30 cellular contexts compared by ENCODE assay signal in genomic region chr7:157523766-157524421, GRCh38.
DNase-seq lines count a peak whose midpoint lies in the region; ATAC-seq and TF ChIP-seq lines count a peak whose summit lies in the region.
"Had no signal": no experiment of that assay in that cellular context is flagged by ENCODE, and none has a peak within 500 bp of the region (broad histone marks: within the 10 kb centered on the region; RNA-seq: fewer than 3 reads in every experiment).

No MANE protein-coding gene starts in this region.

- no peak for TF ChIP-seq CTCF in DND-41 (IDR thresholded peaks at IDR 0.05; ENCODE audit: borderline replicate concordance, extremely low read depth, low read length, poor library complexity, severe bottlenecking)
- no peak for TF ChIP-seq CTCF in sigmoid colon (IDR thresholded peaks at IDR 0.05)

- H3K4me2 ChIP-seq in DND-41 (ENCODE audit: insufficient read depth, low read length) = no peak overlapping the region

- no peaks in the 10 kb centered on the region for H3K36me3 ChIP-seq in DND-41 (ENCODE audit: insufficient read depth, low read length)
- H3K36me3 ChIP-seq in sigmoid colon = no peaks in the 10 kb centered on the region
- no peaks in the 10 kb centered on the region for H3K36me3 ChIP-seq in CD4-positive, alpha-beta memory T cell (ENCODE audit: insufficient read depth, low read length)
- H3K36me3 ChIP-seq: pancreas had no signal

- H3K79me2 ChIP-seq in DND-41 (ENCODE audit: insufficient read depth, low read length) = no peaks in the 10 kb centered on the region

- 85 to 87% methylated on average over 20 of the region's 20 CpGs for WGBS in sigmoid colon, 2 donors

- no peak overlapping the region for H3K27ac Mint-ChIP-seq in activated T-cell treated with anti-CD3 and anti-CD28 coated beads, Interleukin-2, amount 50 U/mL, for 72 hours
- no peak overlapping the region for H3K27ac Mint-ChIP-seq in CD4-positive, alpha-beta memory T cell
- H3K27ac Mint-ChIP-seq: activated naive CD4-positive, alpha-beta T cell treated with anti-CD3 and anti-CD28 coated beads, Interleukin-2, amount 10 ng/mL, durations not matched to agents 7 days and 5 days; CD8-positive, alpha-beta T cell; effector memory CD8-positive, alpha-beta T cell; IgD-negative memory B cell; natural killer cell treated with Interleukin-12 subunit alpha and Interleukin-12 subunit beta and Interleukin-15 and Interleukin-18, amount 100 ng/mL, for 72 hours had no signal

- H2AFZ ChIP-seq in DND-41 (ENCODE audit: low read depth, low read length) = no peak overlapping the region

- no peak for ATAC-seq in activated T-cell treated with anti-CD3 and anti-CD28 coated beads, Interleukin-2, amount 50 U/mL, for 72 hours (replicated peaks in 1 of 2)
- ATAC-seq in DND-41 (ENCODE audit: insufficient read depth, low read depth) = no peak
- ATAC-seq in GM21423 (IDR thresholded peaks at IDR 0.05; ENCODE audit: unreplicated experiment) = no peak
- ATAC-seq: CD8-positive, alpha-beta T cell; effector memory CD8-positive, alpha-beta T cell; mucosa of descending colon; natural killer cell treated with Interleukin-12 subunit alpha and Interleukin-12 subunit beta and Interleukin-15 and Interleukin-18, amount 100 ng/mL, for 72 hours; pancreas; PC-3 had no signal

- no peaks in the 10 kb centered on the region for H3K9me3 Mint-ChIP-seq in activated T-cell treated with anti-CD3 and anti-CD28 coated beads, Interleukin-2, amount 50 U/mL, for 72 hours
- H3K9me3 Mint-ChIP-seq in CD4-positive, alpha-beta memory T cell = no peaks in the 10 kb centered on the region
- H3K9me3 Mint-ChIP-seq: activated naive CD4-positive, alpha-beta T cell treated with anti-CD3 and anti-CD28 coated beads, Interleukin-2, amount 10 ng/mL, durations not matched to agents 7 days and 5 days; CD8-positive, alpha-beta T cell; effector memory CD8-positive, alpha-beta T cell; natural killer cell treated with Interleukin-12 subunit alpha and Interleukin-12 subunit beta and Interleukin-15 and Interleukin-18, amount 100 ng/mL, for 72 hours had no signal

- peaks cover 5% of the 10 kb centered on the region for H3K4me1 Mint-ChIP-seq in activated T-cell treated with anti-CD3 and anti-CD28 coated beads, Interleukin-2, amount 50 U/mL, for 72 hours (ENCODE audit: low read depth)
- H3K4me1 Mint-ChIP-seq in CD4-positive, alpha-beta memory T cell = peaks cover 0 to 6% (median 2%) of the 10 kb centered on the region in 4 donors
- H3K4me1 Mint-ChIP-seq: activated naive CD4-positive, alpha-beta T cell treated with anti-CD3 and anti-CD28 coated beads, Interleukin-2, amount 10 ng/mL, durations not matched to agents 7 days and 5 days had no signal

- H3K4me3 Mint-ChIP-seq in activated T-cell treated with anti-CD3 and anti-CD28 coated beads, Interleukin-2, amount 50 U/mL, for 72 hours = no peak overlapping the region
- no peak overlapping the region for H3K4me3 Mint-ChIP-seq in CD4-positive, alpha-beta memory T cell
- H3K4me3 Mint-ChIP-seq: activated naive CD4-positive, alpha-beta T cell treated with anti-CD3 and anti-CD28 coated beads, Interleukin-2, amount 10 ng/mL, durations not matched to agents 7 days and 5 days; CD8-positive, alpha-beta T cell; effector memory CD8-positive, alpha-beta T cell; IgD-negative memory B cell; natural killer cell treated with Interleukin-12 subunit alpha and Interleukin-12 subunit beta and Interleukin-15 and Interleukin-18, amount 100 ng/mL, for 72 hours had no signal

- no peak overlapping the region for H3K9ac ChIP-seq in DND-41 (ENCODE audit: low read depth, low read length)

- H3K27ac ChIP-seq in DND-41 (ENCODE audit: low read length) (no peak overlapping the region), sigmoid colon (no peak overlapping the region)
- H3K27ac ChIP-seq in CD4-positive, alpha-beta memory T cell (ENCODE audit: low read depth, low read length) = no peak overlapping the region
- H3K27ac ChIP-seq: coronary artery, pancreas had no signal

- no peaks in the 10 kb centered on the region for H3K36me3 Mint-ChIP-seq in activated T-cell treated with anti-CD3 and anti-CD28 coated beads, Interleukin-2, amount 50 U/mL, for 72 hours (ENCODE audit: insufficient read depth in 2 of 2)
- H3K36me3 Mint-ChIP-seq in CD4-positive, alpha-beta memory T cell = no peaks in the 10 kb centered on the region
- H3K36me3 Mint-ChIP-seq: activated naive CD4-positive, alpha-beta T cell treated with anti-CD3 and anti-CD28 coated beads, Interleukin-2, amount 10 ng/mL, durations not matched to agents 7 days and 5 days; CD8-positive, alpha-beta T cell; IgD-negative memory B cell; natural killer cell treated with Interleukin-12 subunit alpha and Interleukin-12 subunit beta and Interleukin-15 and Interleukin-18, amount 100 ng/mL, for 72 hours had no signal

- no peaks in the 10 kb centered on the region for H3K9me3 ChIP-seq in DND-41 (ENCODE audit: insufficient read depth, low read length, severe bottlenecking)
- no peaks in the 10 kb centered on the region for H3K9me3 ChIP-seq in sigmoid colon
- no peaks in the 10 kb centered on the region for H3K9me3 ChIP-seq in CD4-positive, alpha-beta memory T cell (ENCODE audit: control insufficient read depth in 1 of 2, low read length in 2 of 2)
- H3K9me3 ChIP-seq: mucosa of descending colon, pancreas had no signal

- CTCF ChIA-PET in CD4-positive, alpha-beta memory T cell (lab: Charles Lee; ENCODE audit: partially characterized antibody) = no interaction called here

- H3K27me3 ChIP-seq in DND-41 (ENCODE audit: insufficient read depth, low read length, poor library complexity) (no peaks in the 10 kb centered on the region), sigmoid colon (peaks cover 0 to 24% (median 0%) of the 10 kb centered on the region in 3 donors)
- no peaks in the 10 kb centered on the region for H3K27me3 ChIP-seq in CD4-positive, alpha-beta memory T cell (ENCODE audit: insufficient read depth, low read length)
- H3K27me3 ChIP-seq: pancreas had no signal

- TF ChIP-seq EP300 in sigmoid colon (IDR thresholded peaks at IDR 0.05) = no peak

- H3K4me1 ChIP-seq in DND-41 (ENCODE audit: insufficient read depth, low read length) = no peaks in the 10 kb centered on the region
- H3K4me1 ChIP-seq in sigmoid colon = no peaks in the 10 kb centered on the region
- no peaks in the 10 kb centered on the region for H3K4me1 ChIP-seq in CD4-positive, alpha-beta memory T cell (ENCODE audit: insufficient read depth, low read length)
- H3K4me1 ChIP-seq: pancreas had no signal

- intact Hi-C loops in sigmoid colon (cut with DNase I) = no loop called here
- intact Hi-C loops in CD4-positive, alpha-beta memory T cell (cut with micrococcal nuclease) = no loop called here

- no peaks in the 10 kb centered on the region for H3K27me3 Mint-ChIP-seq in activated T-cell treated with anti-CD3 and anti-CD28 coated beads, Interleukin-2, amount 50 U/mL, for 72 hours (ENCODE audit: low read depth)
- H3K27me3 Mint-ChIP-seq in CD4-positive, alpha-beta memory T cell = peaks cover 0 to 4% of the 10 kb centered on the region in 2 donors
- H3K27me3 Mint-ChIP-seq: IgD-negative memory B cell had no signal

- H3K4me3 ChIP-seq in DND-41 (ENCODE audit: low read depth in 1 of 2, low read length in 2 of 2) (no peak overlapping the region), sigmoid colon (no peak overlapping the region)
- H3K4me3 ChIP-seq in CD4-positive, alpha-beta memory T cell (ENCODE audit: low read length in 2 of 2) = no peak overlapping the region
- H3K4me3 ChIP-seq: coronary artery, mucosa of descending colon, pancreas had no signal

- no peaks in the 10 kb centered on the region for H4K20me1 ChIP-seq in DND-41 (ENCODE audit: insufficient read depth, low read length)

- no peak for TF ChIP-seq POLR2A in sigmoid colon (IDR thresholded peaks at IDR 0.05)

- peak; percentile 13 for DNase-seq in activated T-cell treated with anti-CD3 and anti-CD28 coated beads, Interleukin-2, amount 50 U/mL, for 1 hour
- no peak for DNase-seq in activated T-cell treated with anti-CD3 and anti-CD28 coated beads, Interleukin-2, amount 50 U/mL, for 72 hours
- DNase-seq in DND-41 = peak; percentile 2
- DNase-seq in ecto neural progenitor cell (ENCODE audit: low spot score) = peak; percentile 33
- peak; percentile 57 for DNase-seq in sigmoid colon
- no peak for DNase-seq in SIG-M5 (lab: John Stamatoyannopoulos, UW)
- DNase-seq in CD4-positive, alpha-beta memory T cell = no peak
- DNase-seq: 8988T; activated naive CD4-positive, alpha-beta T cell treated with anti-CD3 and anti-CD28 coated beads, Interleukin-2, amount 10 ng/mL, durations not matched to agents 7 days and 5 days; amygdala; effector memory CD8-positive, alpha-beta T cell; erythroblast; glutamatergic neuron; islet precursor cell; NCI-H1092; NCI-H187; NCI-H524 treated with DMSO at 0.1 percent for 48 hours; NK-92 treated with Interleukin-12 subunit alpha and Interleukin-12 subunit beta, amount 100 ng/mL, for 24 hours; PC-3; SHP77; stimulated activated CD4-positive, alpha-beta T cell treated with anti-CD3 and anti-CD28 coated beads, Interleukin-4, amount 100 ng/mL, for 24 hours; stimulated activated naive CD4-positive, alpha-beta T cell; T-helper 9 cell had no signal

- POLR2A ChIA-PET in CD4-positive, alpha-beta memory T cell (lab: Charles Lee; ENCODE audit: partially characterized antibody) = no interaction called here

Comparison
In these comparisons a context has a peak if more than half of its experiments do, and no peak if none do; other contexts are left out.
1. DNase-seq: peak in activated T-cell treated with anti-CD3 and anti-CD28 coated beads, Interleukin-2, amount 50 U/mL, for 1 hour (single experiment), DND-41 (single experiment), ecto neural progenitor cell (single experiment) and sigmoid colon (single experiment); none in activated T-cell treated with anti-CD3 and anti-CD28 coated beads, Interleukin-2, amount 50 U/mL, for 72 hours (0 of 2), SIG-M5 (single experiment) and CD4-positive, alpha-beta memory T cell (0 of 5).